In genomic region chr19:52601025-52601973, GRCh38 we compare ENCODE assay signal across 8 cellular contexts. TPM values are rescaled to one million over a fixed set of nuclear protein-coding genes. Genes with fewer than 3 reads are reported as not detected.
DNase-seq lines count a peak whose midpoint lies in the region; ATAC-seq and TF ChIP-seq lines count a peak whose summit lies in the region.

No MANE protein-coding gene starts in this region.

- DNase-seq in AG10803 (ENCODE audit: low read depth) (peak; percentile 89), NCI-H226 (peak; percentile 88), coronary artery (ENCODE audit: low spot score) (peak; percentile 97), left lobe of liver (ENCODE audit: low spot score) (peak; percentile 89)
- DNase-seq in activated CD4-positive, alpha-beta T cell treated with anti-CD3 and anti-CD28 coated beads for 4 hours = peak; percentile 92 to 95
- peak; percentile 93 to 95 for DNase-seq in stimulated activated CD4-positive, alpha-beta T cell treated with anti-CD3 and anti-CD28 coated beads, Interleukin-1b, Interleukin-23, amount 100 ng/mL, for 4 hours (ENCODE audit: low read depth in 2 of 2)

- ATAC-seq in GM18907 (IDR thresholded peaks at IDR 0.05; ENCODE audit: unreplicated experiment) = peak; percentile 87
- peak; percentile 90 for ATAC-seq in HG03175 (IDR thresholded peaks at IDR 0.05; ENCODE audit: unreplicated experiment)
- ATAC-seq in left lobe of liver = peak; percentile 100

- H3K27ac ChIP-seq in coronary artery = peak overlapping the region; percentile 45 to 90

- peak overlapping the region; percentile 73 for H3K4me3 ChIP-seq in AG10803 (ENCODE audit: low read length)
- peak overlapping the region; percentile 76 for H3K4me3 ChIP-seq in coronary artery

- TF ChIP-seq CTCF in AG10803 (conservative IDR thresholded peaks at IDR 0.05; ENCODE audit: low read length) (peak; percentile 31), coronary artery (IDR thresholded peaks at IDR 0.05) (peak; percentile 24)

RNA-seq across cellular contexts. Expression of gene ZNF701, which starts 31.2 kb away (rescaled TPM):
- 4.1 TPM for total RNA-seq in left lobe of liver

RNA-seq across cellular contexts. Expression of gene ZNF83, which starts 36.9 kb away (rescaled TPM):
- total RNA-seq in left lobe of liver = 3.4 TPM

Comparison
In these comparisons a context has a peak if more than half of its experiments do, and no peak if none do; other contexts are left out.
1. Peak in every context shown above with its lines: DNase-seq, ATAC-seq, H3K4me3 ChIP-seq and H3K27ac ChIP-seq.